In genomic region chr4:53349201-53349600, GRCh38 we compare ENCODE assay signal across 9 cellular contexts.
"Had no signal": no experiment of that assay in that cellular context is flagged by ENCODE, and none has a peak within 500 bp of the region (broad histone marks: within the 10 kb centered on the region; RNA-seq: fewer than 3 reads in every experiment).

No MANE protein-coding gene starts in this region.

- H3K27ac ChIP-seq: HL-60, KMS-11 had no signal

- ATAC-seq: HCT116, HepG2, K562 had no signal

- H3K4me3 ChIP-seq: GM23248, HAP-1, K562 had no signal

- H3K4me2 ChIP-seq: KMS-11 had no signal

- H3K9ac ChIP-seq: GM23248, KMS-11 had no signal

- H2AFZ ChIP-seq: GM23248 had no signal

- DNase-seq: GM23248, GOT3, H7 had no signal

- H3K9me3 ChIP-seq: HAP-1 had no signal

- H3K4me1 ChIP-seq: HAP-1 had no signal
